Comparison of ENCODE assay signal across 27 cellular contexts in genomic region chr11:101706015-101706414, GRCh38.
DNase-seq lines count a peak whose midpoint lies in the region; ATAC-seq, FAIRE-seq and TF ChIP-seq lines count a peak whose summit lies in the region.
"Had no signal": no experiment of that assay in that cellular context is flagged by ENCODE, and none has a peak within 500 bp of the region (broad histone marks: within the 10 kb centered on the region; RNA-seq: fewer than 3 reads in every experiment).

No MANE protein-coding gene starts in this region.

- H3K9me3 ChIP-seq in AG04450 (ENCODE audit: control insufficient read depth, insufficient read depth, low read length) (no peaks in the 10 kb centered on the region), IMR-90 (ENCODE audit: control insufficient read depth, insufficient read depth, low read length) (no peaks in the 10 kb centered on the region), H1 (ENCODE audit: insufficient read depth in 2 of 2, low read depth in 1 of 2, low read length in 1 of 2) (no peaks in the 10 kb centered on the region)

- H3K27me3 ChIP-seq in AG04450 (ENCODE audit: control insufficient read depth, insufficient read depth, low read length): no peaks in the 10 kb centered on the region
- no peaks in the 10 kb centered on the region for H3K27me3 ChIP-seq in IMR-90 (ENCODE audit: control insufficient read depth, insufficient read depth, low read length)
- H3K27me3 ChIP-seq in H1 (replicated peaks in 1 of 4; ENCODE audit: control insufficient read depth in 3 of 4, extremely low read depth in 1 of 4, insufficient read depth in 3 of 4, low read length in 3 of 4): no peaks in the 10 kb centered on the region

- no peak overlapping the region for H2AK9ac ChIP-seq in IMR-90 (replicated peaks; ENCODE audit: low read depth, low read length, poor library complexity)

- peak overlapping the region; percentile 2; the same call in 1 of the 2 replicates for H3K56ac ChIP-seq in IMR-90 (ENCODE audit: extremely low read depth, insufficient read depth, low read length)
- H3K56ac ChIP-seq in H1 (replicated peaks; ENCODE audit: insufficient read length, low read depth, low read length): no peak overlapping the region

- POLR2A ChIA-PET in AG04450 (lab: Yijun Ruan, JAX): no interaction called here
- POLR2A ChIA-PET in IMR-90 (lab: Charles Lee; ENCODE audit: unreplicated experiment): interaction anchor here (1.0 kb wide), 1 partner anchor 12 kb away, joined by 3 read pairs; no protein-coding TSS in a partner anchor
- POLR2A ChIA-PET in H1 (lab: Charles Lee; ENCODE audit: partially characterized antibody): no interaction called here

- dilution Hi-C loops in IMR-90 (cut with HindIII; ENCODE audit: low sequenced_read_pairs, unreplicated experiment): no loop called here

- H3K79me1 ChIP-seq in IMR-90 (ENCODE audit: low read depth in 1 of 2, low read length in 2 of 2): no peaks in the 10 kb centered on the region
- no peaks in the 10 kb centered on the region for H3K79me1 ChIP-seq in H1 (ENCODE audit: low read depth, low read length)

- H3K9ac ChIP-seq in IMR-90 (ENCODE audit: low read depth, low read length): no peak overlapping the region
- H3K9ac ChIP-seq in H1 (replicated peaks in 1 of 4; ENCODE audit: extremely low read depth in 1 of 4, low read depth in 3 of 4, low read length in 3 of 4): no peak overlapping the region

- CTCF ChIA-PET in AG04450 (lab: Charles Lee) (interaction anchor here (0.7 kb wide), 1 partner anchor 141 kb away, joined by 4 read pairs; no protein-coding TSS in a partner anchor), IMR-90 (lab: Yijun Ruan, JAX) (interaction anchor here (0.6 kb wide), 1 partner anchor 12 kb away, joined by 3 read pairs; no protein-coding TSS in a partner anchor), H1 (lab: Charles Lee; ENCODE audit: partially characterized antibody) (interaction anchor here (0.5 to 0.7 kb wide), 2 partner anchors 12 to 302 kb away, joined by 3 to 4 read pairs; no protein-coding TSS in a partner anchor)

- H3K18ac ChIP-seq in IMR-90 (ENCODE audit: low read depth, low read length): peak overlapping the region; percentile 22; the same call in 1 of the 2 replicates
- H3K18ac ChIP-seq in H1 (ENCODE audit: extremely low read depth, low read length): no peak overlapping the region

- H3K4me3 Mint-ChIP-seq in nephron progenitor cell: no peak overlapping the region
- H3K4me3 Mint-ChIP-seq: CD4-positive, alpha-beta memory T cell had no signal

- H3K4me2 ChIP-seq in IMR-90 (ENCODE audit: low read depth, low read length): no peak overlapping the region
- no peak overlapping the region for H3K4me2 ChIP-seq in H1 (ENCODE audit: insufficient read depth in 1 of 2, low read depth in 2 of 2, low read length in 2 of 2)

- peak overlapping the region; percentile 25; the same call in 1 of the 2 replicates for H4K91ac ChIP-seq in IMR-90 (ENCODE audit: insufficient read depth, low read depth, low read length)
- no peak overlapping the region for H4K91ac ChIP-seq in H1 (replicated peaks; ENCODE audit: insufficient read length, low read length)

- 0 out of 2 replicates have a peak overlapping the region, but pooled peaks have one; percentile 4 for H3K23ac ChIP-seq in IMR-90 (ENCODE audit: low read depth, low read length)
- no peak overlapping the region for H3K23ac ChIP-seq in H1 (ENCODE audit: insufficient read length)

- no peaks in the 10 kb centered on the region for H4K20me1 ChIP-seq in IMR-90 (ENCODE audit: insufficient read depth, low read length)
- no peaks in the 10 kb centered on the region for H4K20me1 ChIP-seq in H1 (replicated peaks in 1 of 2; ENCODE audit: control insufficient read depth in 1 of 2, insufficient read depth in 2 of 2, low read length in 2 of 2)

- intact Hi-C loops in IMR-90 (cut with micrococcal nuclease): no loop called here

- H3K4me1 ChIP-seq in IMR-90 (ENCODE audit: control insufficient read depth, insufficient read depth, low read length) (peaks cover 7% of the 10 kb centered on the region), H1 (replicated peaks in 1 of 4; ENCODE audit: control insufficient read depth in 3 of 4, insufficient read depth in 4 of 4, low read length in 3 of 4) (no peaks in the 10 kb centered on the region; a peak in 1 of 7 replicates)

- peaks cover 10% of the 10 kb centered on the region for H3K9me3 Mint-ChIP-seq in nephron progenitor cell

- WGBS in IMR-90 (ENCODE audit: extremely low coverage in 2 of 2, insufficient read length in 1 of 2), 2 experiments: no CpG with 5 or more reads among the region's 1 CpG
- 90% methylated on average over 1 of the region's 1 CpG; no CpG with 5 or more reads in 1 of the 2 experiments for WGBS in H1 (ENCODE audit: extremely low coverage in 1 of 2, insufficient coverage in 1 of 2, insufficient read length in 1 of 2, insufficient replicate concordance in 2 of 2, low coverage in 1 of 2, low lambda C conversion rate in 2 of 2, missing lambda C conversion rate in 1 of 2), 2 experiments

- H4K5ac ChIP-seq in IMR-90 (ENCODE audit: low read depth, low read length): peak overlapping the region; percentile 9; the same call in 1 of the 2 replicates
- H4K5ac ChIP-seq in H1 (ENCODE audit: insufficient read length, low read depth, low read length): no peak overlapping the region

- no peak overlapping the region for H2BK12ac ChIP-seq in H1 (ENCODE audit: low read depth, low read length)

- H3K27ac ChIP-seq in AG04450 (ENCODE audit: low read depth, low read length) (peak overlapping the region; percentile 42), IMR-90 (ENCODE audit: insufficient read depth, low read length) (peak overlapping the region; percentile 66; the same call in 1 of the 2 replicates), H1 (ENCODE audit: low read depth, low read length) (no peak overlapping the region)
- H3K27ac ChIP-seq: HL-60, RWPE1 had no signal

- no peaks in the 10 kb centered on the region for H3K79me2 ChIP-seq in H1 (ENCODE audit: control insufficient read depth in 1 of 2, insufficient read depth in 2 of 2, low read length in 2 of 2)

- TF ChIP-seq CTCF in AG04450 (IDR thresholded peaks at IDR 0.05; ENCODE audit: low read depth, low read length): no peak
- TF ChIP-seq CTCF in IMR-90 (conservative IDR thresholded peaks at IDR 0.05; ENCODE audit: low read depth, low read length): no peak
- TF ChIP-seq CTCF in H1 (IDR thresholded peaks at IDR 0.05; ENCODE audit: control extremely low read depth in 1 of 3, insufficient read depth in 1 of 3, low read depth in 1 of 3, low read length in 3 of 3): no peak
- TF ChIP-seq CTCF in nephron progenitor cell (IDR thresholded peaks at IDR 0.05): no peak

- H3K23me2 ChIP-seq in H1 (ENCODE audit: low read depth, low read length): no peaks in the 10 kb centered on the region

- H3K4me1 Mint-ChIP-seq in nephron progenitor cell: peaks cover 8% of the 10 kb centered on the region
- H3K4me1 Mint-ChIP-seq: CD4-positive, alpha-beta memory T cell had no signal

- H3K36me3 ChIP-seq in IMR-90 (ENCODE audit: control insufficient read depth, insufficient read depth, low read length): no peaks in the 10 kb centered on the region
- no peaks in the 10 kb centered on the region for H3K36me3 ChIP-seq in H1 (ENCODE audit: control insufficient read depth in 2 of 4, insufficient read depth in 4 of 4, low read length in 3 of 4)

- H3K9me1 ChIP-seq in IMR-90 (ENCODE audit: insufficient read depth, low read length): 0 out of 2 replicates have a peak, but pooled peaks cover 3% of the 10 kb centered on the region

- peak overlapping the region; percentile 52 for H2BK5ac ChIP-seq in IMR-90 (ENCODE audit: low read depth, low read length, poor library complexity, severe bottlenecking)
- no peak overlapping the region for H2BK5ac ChIP-seq in H1 (ENCODE audit: low read depth, low read length)

- no peak for TF ChIP-seq EP300 in H1 (IDR thresholded peaks at IDR 0.05; ENCODE audit: borderline replicate concordance in 1 of 2, low read depth in 2 of 2, low read length in 2 of 2)

- H3K27me3 Mint-ChIP-seq in nephron progenitor cell (ENCODE audit: low read depth, poor library complexity): peaks cover 4% of the 10 kb centered on the region
- H3K27me3 Mint-ChIP-seq: CD4-positive, alpha-beta memory T cell had no signal

- TF ChIP-seq POLR2A in IMR-90 (IDR thresholded peaks at IDR 0.05; ENCODE audit: low read depth, low read length): no peak
- no peak for TF ChIP-seq POLR2A in H1 (IDR thresholded peaks at IDR 0.05; ENCODE audit: control extremely low read depth in 1 of 2, low read depth in 2 of 2, low read length in 2 of 2)

- no peaks in the 10 kb centered on the region for H3K36me3 Mint-ChIP-seq in nephron progenitor cell (ENCODE audit: low read depth)
- H3K36me3 Mint-ChIP-seq: CD4-positive, alpha-beta memory T cell had no signal

- FAIRE-seq in H1 (lab: Jason Lieb, UNC): no peak
- FAIRE-seq: A204.1, GM12878, H54 had no signal

- H2BK15ac ChIP-seq in IMR-90 (ENCODE audit: low read depth, low read length) (peak overlapping the region; percentile 53; the same call in 1 of the 3 replicates), H1 (ENCODE audit: low read length) (no peak overlapping the region)

- peak overlapping the region; percentile 64 for H2BK120ac ChIP-seq in IMR-90 (ENCODE audit: low read depth, low read length)
- H2BK120ac ChIP-seq in H1 (replicated peaks; ENCODE audit: low read depth, low read length): no peak overlapping the region

- H2BK20ac ChIP-seq in IMR-90 (ENCODE audit: low read depth, low read length) (peak overlapping the region; percentile 91), H1 (ENCODE audit: low read length) (no peak overlapping the region)

- H2AK5ac ChIP-seq in IMR-90 (ENCODE audit: low read depth, low read length) (peak overlapping the region; percentile 84), H1 (ENCODE audit: low read depth, low read length) (0 out of 2 replicates have a peak overlapping the region, but pooled peaks have one; percentile 34)

- ATAC-seq in IMR-90 (ENCODE audit: low read depth) (peak; percentile 83), HG02759 (IDR thresholded peaks at IDR 0.05; ENCODE audit: unreplicated experiment) (no peak)
- ATAC-seq: GM12878, Panc1 had no signal

- H3K14ac ChIP-seq in IMR-90 (replicated peaks; ENCODE audit: low read depth, low read length) (peak overlapping the region; percentile 70), H1 (ENCODE audit: insufficient read length) (no peak overlapping the region)

- no TSS peak for BruUV-seq in IMR-90 (replicated peaks; lab: Mats Ljungman, UMichigan)

- H3K27ac Mint-ChIP-seq in nephron progenitor cell: peak overlapping the region; percentile 34
- H3K27ac Mint-ChIP-seq: CD4-positive, alpha-beta memory T cell had no signal

- in situ Hi-C loops in IMR-90 (cut with MboI; ENCODE audit: low sequenced_read_pairs): no loop called here

- TF ChIP-seq RAD21 in IMR-90 (IDR thresholded peaks at IDR 0.05; ENCODE audit: low read length) (no peak), H1 (IDR thresholded peaks at IDR 0.05 in 1 of 2, conservative IDR thresholded peaks at IDR 0.05 in 1 of 2; ENCODE audit: low read depth in 2 of 2, low read length in 2 of 2) (no peak)

- H3K4ac ChIP-seq in IMR-90 (ENCODE audit: low read depth, low read length) (peak overlapping the region; percentile 82; the same call in 1 of the 2 replicates), H1 (replicated peaks; ENCODE audit: insufficient read length, low read depth, low read length) (no peak overlapping the region)

- H4K8ac ChIP-seq in IMR-90 (ENCODE audit: low read depth in 2 of 2, low read length in 2 of 2) (peak overlapping the region in 1 of 2 experiments; percentile 50; a peak in 3 of 4 replicates), H1 (ENCODE audit: extremely low read depth, insufficient read depth, low read length) (no peak overlapping the region)

- DNase-seq in AG04450 (ENCODE audit: low read depth, low spot score) (peak; percentile 16), IMR-90 (peak; percentile 54), H1 (ENCODE audit: low read depth in 1 of 2, low spot score in 2 of 2) (no peak), nephron progenitor cell (no peak), NCI-H2081 (lab: John Stamatoyannopoulos, UW) (no peak), NCI-H2081 treated with DMSO at 0.1 percent for 48 hours (lab: John Stamatoyannopoulos, UW) (no peak)
- DNase-seq in activated naive CD4-positive, alpha-beta T cell treated with anti-CD3 and anti-CD28 coated beads, Interleukin-2, amount 50 U/mL, for 16 hours: no peak
- DNase-seq: C1 segment of cervical spinal cord; CD4-positive, alpha-beta memory T cell; COR-L47; DMS79; GDM1; Karpas-422; MV-4-11; NCI-H1105; NCI-H1436 treated with DMSO at 0.1 percent for 48 hours; NCI-H1930; NCI-H2227 treated with DMSO at 0.1 percent for 48 hours; NCI-H69; SHP77 had no signal

- H2AFZ ChIP-seq in IMR-90 (replicated peaks; ENCODE audit: low read length, poor library complexity) (no peak overlapping the region), H1 (ENCODE audit: low read length) (no peak overlapping the region)

- H3K4me3 ChIP-seq in AG04450 (ENCODE audit: low read depth, low read length): no peak overlapping the region
- H3K4me3 ChIP-seq in IMR-90 (ENCODE audit: insufficient read depth, low read depth, low read length): no peak overlapping the region
- no peak overlapping the region for H3K4me3 ChIP-seq in H1 (ENCODE audit: extremely low read depth in 1 of 4, insufficient read depth in 2 of 4, low read depth in 3 of 4, low read length in 4 of 4)
- H3K4me3 ChIP-seq: GM12878 had no signal

Comparison
In these comparisons a context has a peak if more than half of its experiments do, and no peak if none do; other contexts are left out.
1. DNase-seq: peak in AG04450 (single experiment) and IMR-90 (single experiment); none in H1 (0 of 2), nephron progenitor cell (single experiment), NCI-H2081 (0 of 2), NCI-H2081 treated with DMSO at 0.1 percent for 48 hours (single experiment) and activated naive CD4-positive, alpha-beta T cell treated with anti-CD3 and anti-CD28 coated beads, Interleukin-2, amount 50 U/mL, for 16 hours (single experiment).